ENCODE assay signal across 16 cellular contexts in the genomic region with DNA sequence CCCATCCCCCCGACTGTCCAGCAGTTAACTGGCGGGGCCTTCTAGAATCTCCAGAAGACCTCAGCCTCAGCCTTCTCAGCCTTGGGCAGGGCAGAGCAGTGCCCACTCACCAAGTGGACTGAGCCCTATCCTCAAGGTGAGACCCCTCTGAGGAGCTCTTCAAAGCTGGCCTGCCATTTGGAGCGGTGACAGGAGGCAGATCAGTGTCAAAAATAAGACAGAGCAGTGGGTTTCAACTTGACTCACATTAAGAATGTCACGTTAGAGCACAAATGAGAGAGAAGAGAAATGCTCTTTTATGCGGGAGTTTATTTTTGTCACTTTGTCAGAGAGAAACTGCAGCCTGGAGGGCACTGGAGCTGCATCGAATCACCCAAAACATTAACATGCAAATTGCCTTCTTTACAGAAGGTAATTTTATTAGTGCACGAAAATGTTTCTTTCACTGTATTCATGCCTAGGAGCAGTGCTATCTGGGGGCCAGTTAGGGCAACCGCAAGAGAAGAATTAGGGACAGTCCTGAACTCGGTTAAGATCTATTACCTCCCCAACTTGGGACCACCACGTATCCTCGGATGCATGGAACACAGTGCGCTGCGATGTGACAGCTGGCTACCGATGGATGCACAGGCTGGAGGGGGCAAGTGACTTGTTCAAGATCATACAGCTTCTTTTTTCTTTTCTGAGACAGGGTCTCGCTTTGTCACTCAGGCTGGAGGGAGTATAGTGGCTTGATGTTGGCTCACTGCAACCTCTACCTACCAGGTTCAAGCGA.
DNase-seq lines count a peak whose midpoint lies in the region; ATAC-seq, FAIRE-seq and TF ChIP-seq lines count a peak whose summit lies in the region.
"Had no signal": no experiment of that assay in that cellular context is flagged by ENCODE, and none has a peak within 500 bp of the region (broad histone marks: within the 10 kb centered on the region; RNA-seq: fewer than 3 reads in every experiment).

No MANE protein-coding gene starts in this region.

- H3K27ac Mint-ChIP-seq in immature natural killer cell = no peak overlapping the region
- H3K27ac Mint-ChIP-seq: CD8-positive, alpha-beta T cell; dendritic cell treated with granulocyte-macrophage colony-stimulating factor and Interleukin-4, amounts not matched to agents 40 ng/mL and 50 ng/mL, for 4 days; WTC11 had no signal

- peaks cover 1 to 5% (median 1%) of the 10 kb centered on the region in 3 donors for H3K27me3 Mint-ChIP-seq in immature natural killer cell (ENCODE audit: low read depth in 3 of 3)
- H3K27me3 Mint-ChIP-seq: naive thymus-derived CD8-positive, alpha-beta T cell had no signal

- peak; percentile 92 for ATAC-seq in GM19351 (IDR thresholded peaks at IDR 0.05; ENCODE audit: unreplicated experiment)
- ATAC-seq in HG03378 (IDR thresholded peaks at IDR 0.05; ENCODE audit: unreplicated experiment) = peak; percentile 82
- ATAC-seq: CD8-positive, alpha-beta T cell; naive thymus-derived CD8-positive, alpha-beta T cell had no signal

- no peaks in the 10 kb centered on the region for H3K4me1 Mint-ChIP-seq in immature natural killer cell
- H3K4me1 Mint-ChIP-seq: naive thymus-derived CD8-positive, alpha-beta T cell had no signal

- no peaks in the 10 kb centered on the region for H3K9me3 Mint-ChIP-seq in immature natural killer cell
- H3K9me3 Mint-ChIP-seq: dendritic cell treated with granulocyte-macrophage colony-stimulating factor and Interleukin-4, amounts not matched to agents 40 ng/mL and 50 ng/mL, for 4 days had no signal

- DNase-seq in GM12891 (ENCODE audit: insufficient read length, low spot score) (no peak), mesenteric fat pad (ENCODE audit: low spot score) (peak; percentile 64), immature natural killer cell (no peak), GM19240 (ENCODE audit: insufficient read length, low spot score) (no peak), GOT3 (lab: John Stamatoyannopoulos, UW) (no peak), GM19239 (ENCODE audit: insufficient read length, low spot score) (no peak)
- DNase-seq: naive thymus-derived CD8-positive, alpha-beta T cell; NCI-H1048; NCI-H774; SJCRH30 had no signal

- TF ChIP-seq POLR2A in GM12891 (IDR thresholded peaks at IDR 0.05; ENCODE audit: low read depth, low read length) = no peak

- peaks cover 0 to 3% (median 0%) of the 10 kb centered on the region in 3 donors for H3K36me3 Mint-ChIP-seq in immature natural killer cell
- H3K36me3 Mint-ChIP-seq: CD8-positive, alpha-beta T cell; WTC11 had no signal

- FAIRE-seq in GM12891 (lab: Jason Lieb, UNC) = peak; percentile 66
- FAIRE-seq in GM19239 (lab: Jason Lieb, UNC) = no peak
- FAIRE-seq: keratinocyte had no signal

- H3K4me3 Mint-ChIP-seq in immature natural killer cell = no peak overlapping the region
- H3K4me3 Mint-ChIP-seq: CD8-positive, alpha-beta T cell; dendritic cell treated with granulocyte-macrophage colony-stimulating factor and Interleukin-4, amounts not matched to agents 40 ng/mL and 50 ng/mL, for 4 days; naive thymus-derived CD8-positive, alpha-beta T cell; WTC11 had no signal

TF ChIP-seq in GM12891, 5 proteins besides CTCF, POLR2A, EP300 and RAD21:
- TF ChIP-seq PAX5 (IDR thresholded peaks at IDR 0.05; ENCODE audit: insufficient read depth, low read length, severe bottlenecking) (no peak), POLR2AphosphoS5 (IDR thresholded peaks at IDR 0.05; ENCODE audit: low read depth, low read length) (no peak), POU2F2 (IDR thresholded peaks at IDR 0.05; ENCODE audit: low read depth, low read length) (no peak), SPI1 (IDR thresholded peaks at IDR 0.05; ENCODE audit: low read depth, low read length) (no peak), TAF1 (IDR thresholded peaks at IDR 0.05; ENCODE audit: low read depth, low read length) (no peak)
